In genomic region chr17:2366747-2367494, GRCh38 we compare ENCODE assay signal across 1 cellular context.
TF ChIP-seq lines count a peak whose summit lies in the region.

No MANE protein-coding gene starts in this region.

TF ChIP-seq in IMR-90, 13 proteins besides CTCF, POLR2A, EP300 and RAD21:
- TF ChIP-seq RFX5 (IDR thresholded peaks at IDR 0.05; ENCODE audit: low read depth, low read length) (no peak), BHLHE40 (IDR thresholded peaks at IDR 0.05; ENCODE audit: low read depth, low read length) (no peak), CEBPB (IDR thresholded peaks at IDR 0.05; ENCODE audit: low read depth, low read length) (no peak), NFE2L2 (IDR thresholded peaks at IDR 0.05; ENCODE audit: low read depth, low read length) (no peak), FOS (IDR thresholded peaks at IDR 0.05; ENCODE audit: low read depth, low read length) (no peak), USF2 (IDR thresholded peaks at IDR 0.05; ENCODE audit: low read depth, low read length) (no peak), MAFK (IDR thresholded peaks at IDR 0.05; ENCODE audit: low read depth, low read length) (no peak), MAZ (IDR thresholded peaks at IDR 0.05; ENCODE audit: borderline replicate concordance, low read depth, low read length) (no peak), CHD1 (IDR thresholded peaks at IDR 0.05; ENCODE audit: low read depth, low read length) (no peak), SMC3 (IDR thresholded peaks at IDR 0.05; ENCODE audit: low read depth, low read length) (no peak), MXI1 (IDR thresholded peaks at IDR 0.05; ENCODE audit: borderline replicate concordance, low read depth, low read length) (no peak), ELK1 (IDR thresholded peaks at IDR 0.05; ENCODE audit: borderline replicate concordance, low read depth, low read length) (no peak), RCOR1 (IDR thresholded peaks at IDR 0.05; ENCODE audit: insufficient replicate concordance, low read length) (no peak)
